ENCODE assay signal across 29 cellular contexts in genomic region chr5:125776656-125777055, GRCh38.
"Had no signal": no experiment of that assay in that cellular context is flagged by ENCODE, and none has a peak within 500 bp of the region (broad histone marks: within the 10 kb centered on the region; RNA-seq: fewer than 3 reads in every experiment).

No MANE protein-coding gene starts in this region.

- H3K4me3 Mint-ChIP-seq: naive thymus-derived CD4-positive, alpha-beta T cell; natural killer cell; nephron; neural progenitor cell; stimulated activated effector memory CD8-positive, alpha-beta T cell treated with anti-CD3 and anti-CD28 coated beads, Interleukin-12 subunit alpha, Interleukin-12 subunit beta, amount 100 ng/mL, for 72 hours; stimulated activated naive B cell treated with anti-CD40 and anti-IgM and Interleukin-4, amounts not matched to agents 10 μg/mL and 1 μg/mL and 100 μg/mL, for 72 hours; stimulated activated naive CD8-positive, alpha-beta T cell treated with anti-CD3 and anti-CD28 coated beads, Interleukin-15, Interleukin-2, amounts not matched to agents 100 ng/mL and 50 ng/mL, for 24 hours had no signal

- H3K27ac ChIP-seq: neural progenitor cell, ovary, parathyroid adenoma, psoas muscle, right lobe of liver, sigmoid colon, suprapubic skin, testis, tibial artery, transverse colon, upper lobe of right lung, uterus had no signal

- H3K4me2 ChIP-seq: neural progenitor cell had no signal

- H3K4me1 Mint-ChIP-seq: naive thymus-derived CD4-positive, alpha-beta T cell; natural killer cell; nephron; neural progenitor cell; stimulated activated effector memory CD8-positive, alpha-beta T cell treated with anti-CD3 and anti-CD28 coated beads, Interleukin-12 subunit alpha, Interleukin-12 subunit beta, amount 100 ng/mL, for 72 hours; stimulated activated naive B cell treated with anti-CD40 and anti-IgM and Interleukin-4, amounts not matched to agents 10 μg/mL and 1 μg/mL and 100 μg/mL, for 72 hours had no signal

- H3K36me3 ChIP-seq: neural progenitor cell, ovary, right lobe of liver, sigmoid colon, suprapubic skin, tibial artery, transverse colon, upper lobe of right lung, uterus had no signal

- H3K9me3 ChIP-seq: ovary, psoas muscle, right lobe of liver, sigmoid colon, suprapubic skin, testis, tibial artery, transverse colon, upper lobe of right lung, uterus had no signal

- H3K36me3 Mint-ChIP-seq: naive thymus-derived CD4-positive, alpha-beta T cell; natural killer cell; neural progenitor cell; stimulated activated effector memory CD8-positive, alpha-beta T cell treated with anti-CD3 and anti-CD28 coated beads, Interleukin-12 subunit alpha, Interleukin-12 subunit beta, amount 100 ng/mL, for 72 hours; stimulated activated naive B cell treated with anti-CD40 and anti-IgM and Interleukin-4, amounts not matched to agents 10 μg/mL and 1 μg/mL and 100 μg/mL, for 72 hours had no signal

- H3K4me1 ChIP-seq: parathyroid adenoma, psoas muscle, right lobe of liver, sigmoid colon, suprapubic skin, testis, tibial artery, transverse colon, upper lobe of right lung, uterus had no signal

- H2AFZ ChIP-seq: neural progenitor cell, parathyroid adenoma had no signal

- H3K79me2 ChIP-seq: parathyroid adenoma had no signal

- H3K27me3 Mint-ChIP-seq: naive thymus-derived CD4-positive, alpha-beta T cell; progenitor cell of endocrine pancreas; stimulated activated naive CD8-positive, alpha-beta T cell treated with anti-CD3 and anti-CD28 coated beads, Interleukin-15, Interleukin-2, amounts not matched to agents 100 ng/mL and 50 ng/mL, for 24 hours had no signal

- H3K9ac ChIP-seq: neural progenitor cell, parathyroid adenoma had no signal

- H3K4me3 ChIP-seq: neural progenitor cell, ovary, psoas muscle, right lobe of liver, sigmoid colon, suprapubic skin, testis, tibial artery, transverse colon, upper lobe of right lung, uterus had no signal

- H3K27ac Mint-ChIP-seq: naive thymus-derived CD4-positive, alpha-beta T cell; natural killer cell; neural progenitor cell; progenitor cell of endocrine pancreas; stimulated activated effector memory CD8-positive, alpha-beta T cell treated with anti-CD3 and anti-CD28 coated beads, Interleukin-12 subunit alpha, Interleukin-12 subunit beta, amount 100 ng/mL, for 72 hours; stimulated activated naive B cell treated with anti-CD40 and anti-IgM and Interleukin-4, amounts not matched to agents 10 μg/mL and 1 μg/mL and 100 μg/mL, for 72 hours; stimulated activated naive CD8-positive, alpha-beta T cell treated with anti-CD3 and anti-CD28 coated beads, Interleukin-15, Interleukin-2, amounts not matched to agents 100 ng/mL and 50 ng/mL, for 24 hours had no signal

- H3K9me3 Mint-ChIP-seq: natural killer cell; nephron; stimulated activated effector memory CD8-positive, alpha-beta T cell treated with anti-CD3 and anti-CD28 coated beads, Interleukin-12 subunit alpha, Interleukin-12 subunit beta, amount 100 ng/mL, for 72 hours; stimulated activated naive B cell treated with anti-CD40 and anti-IgM and Interleukin-4, amounts not matched to agents 10 μg/mL and 1 μg/mL and 100 μg/mL, for 72 hours; stimulated activated naive CD8-positive, alpha-beta T cell treated with anti-CD3 and anti-CD28 coated beads, Interleukin-15, Interleukin-2, amounts not matched to agents 100 ng/mL and 50 ng/mL, for 24 hours had no signal

- H3K27me3 ChIP-seq: neural progenitor cell, ovary, right lobe of liver, sigmoid colon, suprapubic skin, testis, tibial artery, transverse colon, upper lobe of right lung, uterus had no signal

- DNase-seq: naive thymus-derived CD4-positive, alpha-beta T cell; natural killer cell; occipital lobe; ovary; posterior cingulate gyrus; psoas muscle; right cardiac atrium; right lobe of liver; sigmoid colon; small intestine; stimulated activated CD4-positive, alpha-beta T cell treated with anti-CD3 and anti-CD28 coated beads, Interleukin-15, amount 100 ng/mL, for 24 hours; stimulated activated CD4-positive, alpha-beta T cell treated with anti-CD3 and anti-CD28 coated beads, Interleukin-2, amount 100 ng/mL, for 24 hours; stimulated activated CD4-positive, alpha-beta T cell treated with anti-CD3 and anti-CD28 coated beads, Interleukin-2, amount 100 ng/mL, for 48 hours; stimulated activated CD4-positive, alpha-beta T cell treated with anti-CD3 and anti-CD28 coated beads, Interleukin-4, amount 100 ng/mL, for 24 hours; stimulated activated naive B cell treated with anti-CD40 and anti-IgM and Interleukin-4, amounts not matched to agents 10 μg/mL and 1 μg/mL and 100 μg/mL, for 72 hours; stimulated activated naive CD4-positive, alpha-beta T cell treated with Interleukin-2 at 50 U/mL for 16 hours; substantia nigra; testis; tibial artery; transverse colon; upper lobe of right lung; uterus had no signal
